ENCODE assay signal across 20 cellular contexts in genomic region chr5:74324556-74324955, GRCh38.
DNase-seq lines count a peak whose midpoint lies in the region; ATAC-seq and TF ChIP-seq lines count a peak whose summit lies in the region.
"Had no signal": no experiment of that assay in that cellular context is flagged by ENCODE, and none has a peak within 500 bp of the region (broad histone marks: within the 10 kb centered on the region; RNA-seq: fewer than 3 reads in every experiment).

No MANE protein-coding gene starts in this region.

- no peaks in the 10 kb centered on the region for H3K36me3 ChIP-seq in KMS-11 (ENCODE audit: insufficient read depth)
- no peaks in the 10 kb centered on the region for H3K36me3 ChIP-seq in mesendoderm (ENCODE audit: control insufficient read depth, insufficient read depth, low read length)
- no peaks in the 10 kb centered on the region for H3K36me3 ChIP-seq in trophoblast cell (ENCODE audit: control insufficient read depth in 1 of 2, insufficient read depth in 2 of 2, low read length in 2 of 2)
- H3K36me3 ChIP-seq: BLaER1 had no signal

- no peak overlapping the region for H2AK5ac ChIP-seq in mesendoderm (ENCODE audit: low read length)
- H2AK5ac ChIP-seq in trophoblast cell (ENCODE audit: low read length) = peak overlapping the region; percentile 88

- no peak overlapping the region for H3K4me3 ChIP-seq in KMS-11 (IDR thresholded peaks at IDR 0.05; ENCODE audit: insufficient read depth, low read depth, low read length)
- no peak overlapping the region for H3K4me3 ChIP-seq in mesendoderm (ENCODE audit: low read length)
- H3K4me3 ChIP-seq in trophoblast cell (ENCODE audit: low read depth, low read length) = no peak overlapping the region
- H3K4me3 ChIP-seq: BLaER1, GM12878, GM23338 had no signal

- H2BK12ac ChIP-seq in trophoblast cell (ENCODE audit: low read length) = peak overlapping the region; percentile 96

- H4K91ac ChIP-seq in trophoblast cell (ENCODE audit: low read depth, low read length) = peak overlapping the region; percentile 79

- H3K27me3 ChIP-seq in KMS-11 (ENCODE audit: insufficient read depth, low read depth) = no peaks in the 10 kb centered on the region
- H3K27me3 ChIP-seq in mesendoderm (ENCODE audit: insufficient read depth, low read length, poor library complexity) = no peaks in the 10 kb centered on the region
- H3K27me3 ChIP-seq in trophoblast cell (ENCODE audit: insufficient read depth, low read length) = no peaks in the 10 kb centered on the region
- H3K27me3 ChIP-seq: BLaER1 had no signal

- H3K9ac ChIP-seq in KMS-11 = no peak overlapping the region; the same call in 1 of the 2 replicates
- H3K9ac ChIP-seq in mesendoderm (ENCODE audit: low read length) = no peak overlapping the region
- H3K9ac ChIP-seq in trophoblast cell (ENCODE audit: low read length) = no peak overlapping the region
- H3K9ac ChIP-seq: BLaER1 had no signal

- H2BK15ac ChIP-seq in mesendoderm (replicated peaks; ENCODE audit: low read depth) = no peak overlapping the region

- H3K4me2 ChIP-seq in KMS-11 (peak overlapping the region; percentile 26; the same call in 1 of the 2 replicates), mesendoderm (ENCODE audit: low read length) (no peak overlapping the region), trophoblast cell (ENCODE audit: low read length) (no peak overlapping the region)
- H3K4me2 ChIP-seq: BLaER1, GM23338 had no signal

- peak overlapping the region; percentile 24; the same call in 1 of the 2 replicates for H2AFZ ChIP-seq in KMS-11 (ENCODE audit: low read depth)
- H2AFZ ChIP-seq in trophoblast cell (ENCODE audit: insufficient read depth, low read length, poor library complexity) = no peak overlapping the region
- H2AFZ ChIP-seq: GM23338 had no signal

- H4K20me1 ChIP-seq in KMS-11 (ENCODE audit: insufficient read depth) = no peaks in the 10 kb centered on the region
- H4K20me1 ChIP-seq: BLaER1 had no signal

- H4K5ac ChIP-seq in mesendoderm (ENCODE audit: low read length) = no peak overlapping the region

- H3K4me1 ChIP-seq in KMS-11 (ENCODE audit: low read depth, poor library complexity, severe bottlenecking) (peaks cover 76% of the 10 kb centered on the region), mesendoderm (ENCODE audit: control insufficient read depth, low read depth, low read length) (no peaks in the 10 kb centered on the region), trophoblast cell (ENCODE audit: control insufficient read depth in 1 of 2, insufficient read depth in 2 of 2, low read length in 2 of 2) (peaks cover 12 to 20% of the 10 kb centered on the region in 2 experiments)

- H4K8ac ChIP-seq in mesendoderm (ENCODE audit: low read depth, low read length) (no peak overlapping the region), trophoblast cell (ENCODE audit: low read depth, low read length) (peak overlapping the region; percentile 68)

- no peak overlapping the region for H2BK120ac ChIP-seq in mesendoderm (ENCODE audit: low read depth, low read length)
- H2BK120ac ChIP-seq in trophoblast cell (ENCODE audit: insufficient read depth, low read length, poor library complexity) = peak overlapping the region; percentile 85

- H3K18ac ChIP-seq in mesendoderm (ENCODE audit: low read length) = peak overlapping the region; percentile 13
- H3K18ac ChIP-seq in trophoblast cell (ENCODE audit: low read length) = no peak overlapping the region

- ATAC-seq in GM21528 (IDR thresholded peaks at IDR 0.05; ENCODE audit: low FRiP score, unreplicated experiment) = no peak
- no peak for ATAC-seq in GM21786 (IDR thresholded peaks at IDR 0.05; ENCODE audit: unreplicated experiment)
- ATAC-seq: CD8-positive, alpha-beta T cell; GM23338; HCT116 had no signal

- H3K79me1 ChIP-seq in mesendoderm (ENCODE audit: low read length) = no peaks in the 10 kb centered on the region
- H3K79me1 ChIP-seq in trophoblast cell (ENCODE audit: low read length) = peaks cover 33% of the 10 kb centered on the region

- DNase-seq in NCI-H82 treated with DMSO at 0.1 percent for 48 hours (lab: John Stamatoyannopoulos, UW; ENCODE audit: unreplicated experiment) = peak; percentile 81
- DNase-seq in mesendoderm = no peak
- no peak for DNase-seq in trophoblast cell
- no peak for DNase-seq in activated gamma-delta T cell (lab: John Stamatoyannopoulos, UW)
- DNase-seq: Caco-2; CD4-positive, CD25-positive, alpha-beta regulatory T cell; CD8-positive, alpha-beta T cell; DMS 273 treated with DMSO at 0.1 percent for 48 hours; DMS79; EL; GDM1; H9 had no signal

- peak overlapping the region; percentile 31; the same call in 1 of the 2 replicates for H3K27ac ChIP-seq in KMS-11
- H3K27ac ChIP-seq in mesendoderm (ENCODE audit: low read depth, low read length) = peak overlapping the region; percentile 12
- no peak overlapping the region for H3K27ac ChIP-seq in trophoblast cell (ENCODE audit: low read depth, low read length)
- H3K27ac ChIP-seq: BLaER1, C4-2B had no signal

- H4K12ac ChIP-seq in trophoblast cell (ENCODE audit: low read depth, low read length) = no peak overlapping the region

- H3K23ac ChIP-seq in mesendoderm (ENCODE audit: low read length) (no peak overlapping the region), trophoblast cell (ENCODE audit: low read length) (no peak overlapping the region)

- no peak overlapping the region for H3K4ac ChIP-seq in mesendoderm (ENCODE audit: low read depth, low read length)
- H3K4ac ChIP-seq in trophoblast cell (ENCODE audit: low read depth, low read length) = no peak overlapping the region

- no CpG with 5 or more reads among the region's 4 CpGs for WGBS in mesendoderm (ENCODE audit: extremely low coverage, insufficient coverage, low lambda C conversion rate)
- no CpG with 5 or more reads among the region's 4 CpGs for WGBS in trophoblast cell (ENCODE audit: extremely low coverage, insufficient coverage, insufficient read length)

- H2BK5ac ChIP-seq in mesendoderm (ENCODE audit: low read length) (no peak overlapping the region), trophoblast cell (ENCODE audit: low read depth, low read length, poor library complexity) (peak overlapping the region; percentile 72)

- H3K14ac ChIP-seq in trophoblast cell (ENCODE audit: low read length) = peak overlapping the region; percentile 80

- H3K79me2 ChIP-seq in KMS-11 (ENCODE audit: insufficient read depth, low read depth) (no peaks in the 10 kb centered on the region), mesendoderm (ENCODE audit: control insufficient read depth, insufficient read depth, low read length) (no peaks in the 10 kb centered on the region), trophoblast cell (ENCODE audit: control insufficient read depth, insufficient read depth, low read length, poor library complexity) (no peaks in the 10 kb centered on the region)

- TF ChIP-seq CTCF in KMS-11 (conservative IDR thresholded peaks at IDR 0.05; ENCODE audit: low read depth, low read length) = no peak

- H3K9me3 ChIP-seq in trophoblast cell (ENCODE audit: insufficient read depth, low read depth, low read length) = no peaks in the 10 kb centered on the region
- H3K9me3 ChIP-seq: BLaER1, Caco-2 had no signal

- no peak overlapping the region for H3K56ac ChIP-seq in mesendoderm (ENCODE audit: low read length)
